ENCODE assay signal across 1 cellular context in the genomic region with DNA sequence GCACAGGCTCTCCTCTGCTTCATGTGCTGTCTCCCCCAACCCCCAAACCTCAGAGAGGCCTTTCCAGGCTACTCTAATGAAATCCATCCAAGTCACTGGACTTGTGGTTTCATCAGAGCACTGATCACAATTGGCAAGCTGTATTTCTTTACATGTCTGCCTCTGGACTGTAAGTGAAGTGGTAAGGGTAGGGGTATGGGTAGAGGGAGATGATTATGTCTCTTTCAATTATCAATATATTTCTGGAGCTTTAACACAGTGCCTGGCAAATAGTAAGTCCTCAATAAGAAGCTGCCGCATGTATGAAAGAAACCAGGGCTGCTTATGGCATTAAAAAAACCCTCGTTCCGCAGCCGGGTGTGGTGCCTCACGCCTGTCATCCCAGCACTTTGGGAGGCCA.
TF ChIP-seq lines count a peak whose summit lies in the region.

No MANE protein-coding gene starts in this region.

TF ChIP-seq in IMR-90, 13 proteins besides CTCF, POLR2A, EP300 and RAD21:
- TF ChIP-seq MXI1 (IDR thresholded peaks at IDR 0.05; ENCODE audit: borderline replicate concordance, low read depth, low read length) (no peak), MAFK (IDR thresholded peaks at IDR 0.05; ENCODE audit: low read depth, low read length) (no peak), NFE2L2 (IDR thresholded peaks at IDR 0.05; ENCODE audit: low read depth, low read length) (no peak), BHLHE40 (IDR thresholded peaks at IDR 0.05; ENCODE audit: low read depth, low read length) (no peak), SMC3 (IDR thresholded peaks at IDR 0.05; ENCODE audit: low read depth, low read length) (no peak), MAZ (IDR thresholded peaks at IDR 0.05; ENCODE audit: borderline replicate concordance, low read depth, low read length) (no peak), FOS (IDR thresholded peaks at IDR 0.05; ENCODE audit: low read depth, low read length) (no peak), CEBPB (IDR thresholded peaks at IDR 0.05; ENCODE audit: low read depth, low read length) (no peak), CHD1 (IDR thresholded peaks at IDR 0.05; ENCODE audit: low read depth, low read length) (no peak), RCOR1 (IDR thresholded peaks at IDR 0.05; ENCODE audit: insufficient replicate concordance, low read length) (no peak), RFX5 (IDR thresholded peaks at IDR 0.05; ENCODE audit: low read depth, low read length) (no peak)
- TF ChIP-seq, protein P1, sequence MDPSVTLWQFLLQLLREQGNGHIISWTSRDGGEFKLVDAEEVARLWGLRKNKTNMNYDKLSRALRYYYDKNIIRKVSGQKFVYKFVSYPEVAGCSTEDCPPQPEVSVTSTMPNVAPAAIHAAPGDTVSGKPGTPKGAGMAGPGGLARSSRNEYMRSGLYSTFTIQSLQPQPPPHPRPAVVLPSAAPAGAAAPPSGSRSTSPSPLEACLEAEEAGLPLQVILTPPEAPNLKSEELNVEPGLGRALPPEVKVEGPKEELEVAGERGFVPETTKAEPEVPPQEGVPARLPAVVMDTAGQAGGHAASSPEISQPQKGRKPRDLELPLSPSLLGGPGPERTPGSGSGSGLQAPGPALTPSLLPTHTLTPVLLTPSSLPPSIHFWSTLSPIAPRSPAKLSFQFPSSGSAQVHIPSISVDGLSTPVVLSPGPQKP (IDR thresholded peaks at IDR 0.05; ENCODE audit: borderline replicate concordance, low read depth, low read length): no peak
- TF ChIP-seq, protein P2, sequence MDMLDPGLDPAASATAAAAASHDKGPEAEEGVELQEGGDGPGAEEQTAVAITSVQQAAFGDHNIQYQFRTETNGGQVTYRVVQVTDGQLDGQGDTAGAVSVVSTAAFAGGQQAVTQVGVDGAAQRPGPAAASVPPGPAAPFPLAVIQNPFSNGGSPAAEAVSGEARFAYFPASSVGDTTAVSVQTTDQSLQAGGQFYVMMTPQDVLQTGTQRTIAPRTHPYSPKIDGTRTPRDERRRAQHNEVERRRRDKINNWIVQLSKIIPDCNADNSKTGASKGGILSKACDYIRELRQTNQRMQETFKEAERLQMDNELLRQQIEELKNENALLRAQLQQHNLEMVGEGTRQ (IDR thresholded peaks at IDR 0.05; ENCODE audit: low read depth, low read length): no peak
